In genomic region chr5:2670856-2671404, GRCh38 we compare ENCODE assay signal across 18 cellular contexts.
DNase-seq lines count a peak whose midpoint lies in the region; ATAC-seq and FAIRE-seq lines count a peak whose summit lies in the region.
"Had no signal": no experiment of that assay in that cellular context is flagged by ENCODE, and none has a peak within 500 bp of the region (broad histone marks: within the 10 kb centered on the region; RNA-seq: fewer than 3 reads in every experiment).

No MANE protein-coding gene starts in this region.

- ATAC-seq in esophagus mucosa (peak; percentile 71), left lobe of liver (no peak)
- ATAC-seq: CD8-positive, alpha-beta T cell; HCT116 had no signal

- DNase-seq in DMS153 (lab: John Stamatoyannopoulos, UW): peak; percentile 29
- no peak for DNase-seq in DMS153 treated with DMSO at 0.1 percent for 48 hours (lab: John Stamatoyannopoulos, UW; ENCODE audit: unreplicated experiment)
- DNase-seq in RPMI8226: peak; percentile 45
- DNase-seq in DMS53 (lab: John Stamatoyannopoulos, UW): no peak
- DNase-seq in stimulated activated CD4-positive, alpha-beta T cell treated with anti-CD3 and anti-CD28 coated beads, Interleukin-4, amount 100 ng/mL, for 4 hours: no peak
- DNase-seq in urothelium cell line (ENCODE audit: low spot score): no peak
- no peak for DNase-seq in left lobe of liver (ENCODE audit: low spot score)
- DNase-seq: CD8-positive, alpha-beta T cell; COR-L47; IMR-90; KBM-7 had no signal

- FAIRE-seq in urothelium cell line (lab: Jason Lieb, UNC): no peak
- FAIRE-seq: D721Med, G401.6, GM12891, GM19239, H54 had no signal

Comparison
In these comparisons a context has a peak if more than half of its experiments do, and no peak if none do; other contexts are left out.
1. DNase-seq: peak in DMS153 (single experiment) and RPMI8226 (single experiment); none in DMS153 treated with DMSO at 0.1 percent for 48 hours (single experiment), DMS53 (single experiment), stimulated activated CD4-positive, alpha-beta T cell treated with anti-CD3 and anti-CD28 coated beads, Interleukin-4, amount 100 ng/mL, for 4 hours (0 of 2), urothelium cell line (single experiment) and left lobe of liver (single experiment).